8 cellular contexts compared by ENCODE assay signal in the genomic region with DNA sequence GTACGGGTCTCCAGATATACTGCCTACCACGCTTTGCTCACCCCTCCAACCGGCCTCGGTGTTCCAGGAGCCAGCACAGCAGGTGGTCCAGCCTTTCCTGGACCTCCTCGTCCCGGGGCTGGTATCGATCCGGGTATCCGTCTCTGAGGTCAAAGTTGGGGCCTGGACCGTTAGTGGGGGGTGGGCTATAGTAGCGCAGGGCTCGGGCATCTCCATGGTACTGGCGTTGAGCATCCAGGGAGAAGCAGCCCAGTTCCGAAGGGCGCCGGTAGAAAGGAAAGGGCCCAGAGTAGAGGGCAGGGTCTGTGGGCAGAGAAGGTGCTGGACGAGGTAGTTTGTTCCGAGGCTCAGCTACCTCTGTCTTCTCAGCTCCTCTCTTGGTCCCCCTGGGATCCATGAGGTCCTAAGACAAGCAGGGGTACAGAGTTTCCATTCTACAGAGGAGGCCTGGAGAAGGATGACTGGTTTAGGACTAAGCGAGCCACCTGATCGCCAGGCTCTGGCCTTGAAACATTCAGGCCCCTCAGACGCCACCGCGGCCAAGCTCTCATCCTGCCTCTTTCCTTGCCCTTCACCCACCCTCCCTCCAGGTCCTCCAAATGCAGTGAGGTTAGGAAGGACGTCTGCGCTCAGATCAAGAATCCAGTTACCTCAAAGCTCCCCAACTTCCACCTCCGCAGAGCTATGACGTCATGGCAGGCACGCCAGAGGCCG. TPM values are rescaled to one million over a fixed set of nuclear protein-coding genes. Genes with fewer than 3 reads are reported as not detected.
DNase-seq lines count a peak whose midpoint lies in the region; ATAC-seq, FAIRE-seq and TF ChIP-seq lines count a peak whose summit lies in the region.

No MANE protein-coding gene starts in this region.

- WGBS in HepG2 (ENCODE audit: low lambda C conversion rate), result 41% methylated on average over 29 of the region's 29 CpGs
- 27 to 33% methylated on average over 28 to 29 of the region's 29 CpGs for WGBS in thyroid gland, 2 donors

- peak overlapping the region; percentile 83 for H3K4me3 ChIP-seq in HEK293 (ENCODE audit: low read depth, low read length)
- peak overlapping the region; percentile 91 for H3K4me3 ChIP-seq in astrocyte of the spinal cord (ENCODE audit: low read depth, low read length)
- peak overlapping the region; percentile 73 to 94 (median 90) for H3K4me3 ChIP-seq in HepG2 (replicated peaks in 1 of 3; ENCODE audit: insufficient read depth in 1 of 3, low read depth in 2 of 3, low read length in 3 of 3)
- peak overlapping the region; percentile 38 to 91 (median 87) for H3K4me3 ChIP-seq in thyroid gland (replicated peaks in 1 of 3)

- in situ Hi-C loops in astrocyte of the spinal cord (cut with HindIII; ENCODE audit: low sequenced_read_pairs) (no loop called here), HepG2 (cut with HindIII; ENCODE audit: extremely low pct_ligation_motif_present, low pct_unique_long_range_greater_than_20kb) (no loop called here), KBM-7 (cut with MboI; ENCODE audit: low pct_unique_long_range_greater_than_20kb, low sequenced_read_pairs) (no loop called here)

- DNase-seq in astrocyte of the spinal cord (ENCODE audit: low read depth, low spot score), result peak; percentile 12
- DNase-seq in HepG2 (ENCODE audit: low spot score), result no peak
- peak in 1 of 2 donors; percentile 3 for DNase-seq in thyroid gland
- DNase-seq in SK-N-DZ (ENCODE audit: low spot score), result no peak
- no peak for DNase-seq in NK-92 treated with Interleukin-12 subunit alpha and Interleukin-12 subunit beta, amount 100 ng/mL, for 24 hours (lab: John Stamatoyannopoulos, UW)
- DNase-seq in KBM-7, result no peak

- CTCF ChIA-PET in HEK293 (lab: Yijun Ruan, JAX), result interaction anchor here (0.6 to 2.1 kb wide), 5 partner anchors 10 to 1787 kb away, joined by 3 to 10 read pairs (median 4); partner anchors contain the start of genes NELFE and SKIC2
- CTCF ChIA-PET in HepG2 (lab: Yijun Ruan, JAX; ENCODE audit: low intra/inter-chr PET ratio, low total read pairs), result no interaction called here

- TF ChIP-seq CTCF in 22Rv1 (IDR thresholded peaks at IDR 0.05) (no peak), HEK293 (tag by site-specific recombination; IDR thresholded peaks at IDR 0.05) (no peak), astrocyte of the spinal cord (IDR thresholded peaks at IDR 0.05; ENCODE audit: low read depth, low read length) (no peak), HepG2 (CRISPR knock-in tag; IDR thresholded peaks at IDR 0.05) (no peak), thyroid gland (IDR thresholded peaks at IDR 0.05) (no peak)

- TF ChIP-seq EP300 in HepG2 (IDR thresholded peaks at IDR 0.05; ENCODE audit: low read depth in 2 of 2, low read length in 2 of 2) (no peak), HepG2 (CRISPR knock-in tag; IDR thresholded peaks at IDR 0.05; ENCODE audit: borderline replicate concordance) (0 out of 2 replicates have a peak, but pooled peaks have one; percentile 9)

- peaks cover 3 to 50% of the 10 kb centered on the region in 2 experiments; a peak in 2 of 3 replicates for H3K36me3 ChIP-seq in HEK293 (ENCODE audit: control insufficient read depth in 2 of 2, insufficient read depth in 1 of 2, low read length in 2 of 2)
- peaks cover 26 to 41% of the 10 kb centered on the region in 2 experiments for H3K36me3 ChIP-seq in HepG2 (replicated peaks in 1 of 2; ENCODE audit: control insufficient read depth in 1 of 2, insufficient read depth in 2 of 2, low read length in 2 of 2)
- peaks cover 35 to 36% of the 10 kb centered on the region in 2 donors for H3K36me3 ChIP-seq in thyroid gland

- H3K9me3 ChIP-seq in HEK293 (ENCODE audit: control insufficient read depth, insufficient read depth, low read depth, low read length) (no peaks in the 10 kb centered on the region), HepG2 (ENCODE audit: low read length) (no peaks in the 10 kb centered on the region), thyroid gland (no peaks in the 10 kb centered on the region)

- TF ChIP-seq POLR2A in HepG2 (IDR thresholded peaks at IDR 0.05; ENCODE audit: insufficient read depth in 1 of 2, low read depth in 2 of 2, low read length in 2 of 2), result no peak; a peak in 2 of 4 replicates
- no peak for TF ChIP-seq POLR2A in thyroid gland (IDR thresholded peaks at IDR 0.05)

- H3K27me3 ChIP-seq in HepG2 (ENCODE audit: control insufficient read depth in 1 of 2, insufficient read depth in 2 of 2, low read length in 2 of 2) (no peaks in the 10 kb centered on the region; a peak in 1 of 5 replicates), thyroid gland (no peaks in the 10 kb centered on the region)

- peak overlapping the region; percentile 94 for H3K27ac ChIP-seq in 22Rv1
- H3K27ac ChIP-seq in HEK293 (ENCODE audit: extremely low read depth, low read depth, low read length), result peak overlapping the region; percentile 74
- H3K27ac ChIP-seq in HepG2 (ENCODE audit: extremely low read length, insufficient read depth, low read length), result peak overlapping the region; percentile 86
- H3K27ac ChIP-seq in thyroid gland, result peak overlapping the region; percentile 93 to 97 (median 97)

- intact Hi-C loops in HepG2 (cut with micrococcal nuclease; ENCODE audit: unreplicated experiment) (no loop called here), thyroid gland (cut with DNase I) (no loop called here)

- no peak overlapping the region for H2AFZ ChIP-seq in HepG2 (ENCODE audit: low read length)

- H3K9ac ChIP-seq in HepG2 (ENCODE audit: insufficient read depth, low read depth, low read length), result peak overlapping the region; percentile 88

- POLR2A ChIA-PET in HEK293 (lab: Yijun Ruan, JAX), result interaction anchor here (0.6 to 4.6 kb wide), 28 partner anchors 9 to 1000 kb away, joined by 3 to 64 read pairs (median 5); partner anchors contain the start of genes C6orf47, CLIC1, CSNK2B and EHMT2
- POLR2A ChIA-PET in HepG2 (lab: Yijun Ruan, JAX), result interaction anchor here (0.8 to 6.1 kb wide), 15 partner anchors 9 to 319 kb away, joined by 3 to 142 read pairs (median 8); partner anchors contain the start of genes BAG6, C2, CFB and EHMT2

- H3K4me1 ChIP-seq in HEK293 (ENCODE audit: control insufficient read depth, insufficient read depth, low read length), result peaks cover 5% of the 10 kb centered on the region
- peaks cover 32% of the 10 kb centered on the region for H3K4me1 ChIP-seq in HepG2 (ENCODE audit: insufficient read depth, low read length)
- H3K4me1 ChIP-seq in thyroid gland, result peaks cover 12 to 18% of the 10 kb centered on the region in 2 donors

- peaks cover 21% of the 10 kb centered on the region for H3K79me2 ChIP-seq in HepG2 (ENCODE audit: insufficient read depth, low read length)

- peak; percentile 6 for ATAC-seq in HepG2

- TF ChIP-seq RAD21 in HepG2 (CRISPR knock-in tag; IDR thresholded peaks at IDR 0.05), result no peak

- BruUV-seq in HepG2 (replicated peaks; lab: Mats Ljungman, UMichigan), result TSS peak; percentile 84

- peak; percentile 8 for FAIRE-seq in HepG2 (lab: Jason Lieb, UNC)

- peak overlapping the region; percentile 99 for H3K4me2 ChIP-seq in HepG2 (ENCODE audit: low read depth, low read length)

- H4K20me1 ChIP-seq in HepG2 (ENCODE audit: insufficient read depth, low read length), result no peaks in the 10 kb centered on the region

RNA-seq across cellular contexts. Expression of gene DXO, which starts 0.5 kb away (rescaled TPM):
- total RNA-seq in HepG2 (2016; rRNA removed; fragmentation: Illumina TruSeq; extraction: Trizol), result 10.8 and 18.6 TPM in 2 replicates
- 9.0 and 14.9 TPM in 2 replicates for total RNA-seq in HepG2 (2016; cell fraction: cytosol; rRNA removed; fragmentation: Illumina TruSeq; extraction: Trizol; ENCODE audit: low read depth)
- 12.3 and 16.4 TPM in 2 replicates for total RNA-seq in HepG2 (2016; cell fraction: insoluble cytoplasmic fraction; rRNA removed; fragmentation: Illumina TruSeq; extraction: Trizol)
- 10.9 and 16.6 TPM in 2 replicates for total RNA-seq in HepG2 (2016; cell fraction: membrane; rRNA removed; fragmentation: Illumina TruSeq; extraction: Trizol)
- 17.8 and 22.3 TPM in 2 replicates for total RNA-seq in HepG2 (2016; cell fraction: nucleus; rRNA removed; fragmentation: Illumina TruSeq; extraction: Trizol)
- polyA plus RNA-seq in HepG2 (2011; rRNA removed), result 26.2 and 28.9 TPM in 2 replicates
- polyA plus RNA-seq in HepG2 (2011; cell fraction: cytosol; rRNA removed), result 17.8 and 24.8 TPM in 2 replicates
- 145 and 157 TPM in 2 replicates for polyA plus RNA-seq in HepG2 (2011; cell fraction: nucleus; rRNA removed)
- 16.4 and 25.9 TPM in 2 replicates for polyA plus RNA-seq in HepG2 (2012)
- 12.5 and 17.3 TPM in 2 replicates for polyA plus RNA-seq in HepG2 (2016; cell fraction: cytosol; fragmentation: Illumina TruSeq; extraction: Trizol; ENCODE audit: low read depth)
- polyA plus RNA-seq in HepG2 (2016; cell fraction: insoluble cytoplasmic fraction; fragmentation: Illumina TruSeq; extraction: Trizol; ENCODE audit: low read depth), result 16.7 and 17.2 TPM in 2 replicates
- polyA plus RNA-seq in HepG2 (2016; cell fraction: membrane; fragmentation: Illumina TruSeq; extraction: Trizol; ENCODE audit: low read depth), result 14.6 and 18.4 TPM in 2 replicates
- 53.7 and 55.2 TPM in 2 replicates for polyA plus RNA-seq in HepG2 (2016; cell fraction: nucleus; fragmentation: Illumina TruSeq; extraction: Trizol; ENCODE audit: insufficient read depth, low read depth)
- polyA minus RNA-seq in HepG2 (2011; rRNA and poly(A)+ RNA removed; ENCODE audit: low replicate concordance), result 43.0 TPM in 2 replicates
- 10.4 TPM in 2 replicates for polyA minus RNA-seq in HepG2 (2011; cell fraction: cytosol; rRNA and poly(A)+ RNA removed)
- 34.1 and 38.2 TPM in 2 replicates for polyA minus RNA-seq in HepG2 (2011; cell fraction: nucleus; rRNA and poly(A)+ RNA removed)
- 10 to 100 TPM; 21.3 to 36.4 (median 33.9) TPM for total RNA-seq in thyroid gland
- 27.3 and 29.7 TPM in 2 replicates for polyA plus RNA-seq in SK-N-DZ (2014; cell fraction: cytosol; rRNA removed)
- polyA plus RNA-seq in SK-N-DZ (2014; cell fraction: nucleus; rRNA removed), result 109 and 119 TPM in 2 replicates

RNA-seq across cellular contexts. Expression of gene C4A, which starts 10.4 kb away (rescaled TPM):
- 73.0 and 165 TPM in 2 replicates for total RNA-seq in HepG2 (2016; rRNA removed; fragmentation: Illumina TruSeq; extraction: Trizol)
- total RNA-seq in HepG2 (2016; cell fraction: cytosol; rRNA removed; fragmentation: Illumina TruSeq; extraction: Trizol; ENCODE audit: low read depth), result 12.9 and 15.6 TPM in 2 replicates
- 48.4 and 166 TPM in 2 replicates for total RNA-seq in HepG2 (2016; cell fraction: insoluble cytoplasmic fraction; rRNA removed; fragmentation: Illumina TruSeq; extraction: Trizol)
- 23.4 and 27.0 TPM in 2 replicates for total RNA-seq in HepG2 (2016; cell fraction: membrane; rRNA removed; fragmentation: Illumina TruSeq; extraction: Trizol)
- 212 and 258 TPM in 2 replicates for total RNA-seq in HepG2 (2016; cell fraction: nucleus; rRNA removed; fragmentation: Illumina TruSeq; extraction: Trizol)
- polyA plus RNA-seq in HepG2 (2011; rRNA removed), result 478 and 755 TPM in 2 replicates
- 352 and 505 TPM in 2 replicates for polyA plus RNA-seq in HepG2 (2011; cell fraction: cytosol; rRNA removed)
- polyA plus RNA-seq in HepG2 (2011; cell fraction: nucleus; rRNA removed), result 1,207 and 1,448 TPM in 2 replicates
- polyA plus RNA-seq in HepG2 (2012), result 360 and 704 TPM in 2 replicates
- polyA plus RNA-seq in HepG2 (2016; cell fraction: cytosol; fragmentation: Illumina TruSeq; extraction: Trizol; ENCODE audit: low read depth), result 15.2 and 17.1 TPM in 2 replicates
- polyA plus RNA-seq in HepG2 (2016; cell fraction: insoluble cytoplasmic fraction; fragmentation: Illumina TruSeq; extraction: Trizol; ENCODE audit: low read depth), result 70.0 and 102 TPM in 2 replicates
- polyA plus RNA-seq in HepG2 (2016; cell fraction: membrane; fragmentation: Illumina TruSeq; extraction: Trizol; ENCODE audit: low read depth), result 17.2 and 22.6 TPM in 2 replicates
- polyA plus RNA-seq in HepG2 (2016; cell fraction: nucleus; fragmentation: Illumina TruSeq; extraction: Trizol; ENCODE audit: insufficient read depth, low read depth), result 542 and 543 TPM in 2 replicates
- polyA minus RNA-seq in HepG2 (2011; rRNA and poly(A)+ RNA removed; ENCODE audit: low replicate concordance), result 4.0 and 407 TPM in 2 replicates
- 168 and 210 TPM in 2 replicates for polyA minus RNA-seq in HepG2 (2011; cell fraction: cytosol; rRNA and poly(A)+ RNA removed)
- 349 and 437 TPM in 2 replicates for polyA minus RNA-seq in HepG2 (2011; cell fraction: nucleus; rRNA and poly(A)+ RNA removed)
- 100 to 1,000 TPM; 181 to 401 (median 227) TPM for total RNA-seq in thyroid gland
- polyA plus RNA-seq in SK-N-DZ (2014; cell fraction: cytosol; rRNA removed), result 1.6 and 5.1 TPM in 2 replicates
- polyA plus RNA-seq in SK-N-DZ (2014; cell fraction: nucleus; rRNA removed), result 31.0 and 34.1 TPM in 2 replicates

RNA-seq across cellular contexts. Expression of gene SKIC2, which starts 12.5 kb away (rescaled TPM):
- total RNA-seq in HepG2 (2016; rRNA removed; fragmentation: Illumina TruSeq; extraction: Trizol) (59.7 and 67.1 TPM in 2 replicates), thyroid gland (10 to 100 TPM; 35.1 to 47.1 (median 39.4) TPM)
- 7.6 and 9.8 TPM in 2 replicates for total RNA-seq in HepG2 (2016; cell fraction: cytosol; rRNA removed; fragmentation: Illumina TruSeq; extraction: Trizol; ENCODE audit: low read depth)
- 53.4 and 70.9 TPM in 2 replicates for total RNA-seq in HepG2 (2016; cell fraction: insoluble cytoplasmic fraction; rRNA removed; fragmentation: Illumina TruSeq; extraction: Trizol)
- 13.4 and 14.4 TPM in 2 replicates for total RNA-seq in HepG2 (2016; cell fraction: membrane; rRNA removed; fragmentation: Illumina TruSeq; extraction: Trizol)
- 77.4 and 85.4 TPM in 2 replicates for total RNA-seq in HepG2 (2016; cell fraction: nucleus; rRNA removed; fragmentation: Illumina TruSeq; extraction: Trizol)
- 68.4 and 76.1 TPM in 2 replicates for polyA plus RNA-seq in HepG2 (2011; rRNA removed)
- polyA plus RNA-seq in HepG2 (2011; cell fraction: cytosol; rRNA removed), result 18.2 and 29.4 TPM in 2 replicates
- polyA plus RNA-seq in HepG2 (2011; cell fraction: nucleus; rRNA removed), result 625 and 693 TPM in 2 replicates
- polyA plus RNA-seq in HepG2 (2012), result 56.2 and 67.8 TPM in 2 replicates
- polyA plus RNA-seq in HepG2 (2016; cell fraction: cytosol; fragmentation: Illumina TruSeq; extraction: Trizol; ENCODE audit: low read depth), result 4.6 and 5.9 TPM in 2 replicates
- polyA plus RNA-seq in HepG2 (2016; cell fraction: insoluble cytoplasmic fraction; fragmentation: Illumina TruSeq; extraction: Trizol; ENCODE audit: low read depth), result 42.8 and 43.4 TPM in 2 replicates
- polyA plus RNA-seq in HepG2 (2016; cell fraction: membrane; fragmentation: Illumina TruSeq; extraction: Trizol; ENCODE audit: low read depth), result 9.6 and 10.0 TPM in 2 replicates
- polyA plus RNA-seq in HepG2 (2016; cell fraction: nucleus; fragmentation: Illumina TruSeq; extraction: Trizol; ENCODE audit: insufficient read depth, low read depth), result 189 and 193 TPM in 2 replicates
- 100 and 116 TPM in 2 replicates for polyA minus RNA-seq in HepG2 (2011; rRNA and poly(A)+ RNA removed; ENCODE audit: low replicate concordance)
- 33.1 and 33.7 TPM in 2 replicates for polyA minus RNA-seq in HepG2 (2011; cell fraction: cytosol; rRNA and poly(A)+ RNA removed)
- 135 and 162 TPM in 2 replicates for polyA minus RNA-seq in HepG2 (2011; cell fraction: nucleus; rRNA and poly(A)+ RNA removed)
- polyA plus RNA-seq in SK-N-DZ (2014; cell fraction: cytosol; rRNA removed), result 31.3 and 31.4 TPM in 2 replicates
- 195 and 266 TPM in 2 replicates for polyA plus RNA-seq in SK-N-DZ (2014; cell fraction: nucleus; rRNA removed)

RNA-seq across cellular contexts. Expression of gene NELFE, which starts 12.7 kb away (rescaled TPM):
- total RNA-seq in HepG2 (2016; rRNA removed; fragmentation: Illumina TruSeq; extraction: Trizol), result 69.8 and 80.4 TPM in 2 replicates
- total RNA-seq in HepG2 (2016; cell fraction: cytosol; rRNA removed; fragmentation: Illumina TruSeq; extraction: Trizol; ENCODE audit: low read depth), result 16.4 and 17.3 TPM in 2 replicates
- 74.0 and 80.6 TPM in 2 replicates for total RNA-seq in HepG2 (2016; cell fraction: insoluble cytoplasmic fraction; rRNA removed; fragmentation: Illumina TruSeq; extraction: Trizol)
- total RNA-seq in HepG2 (2016; cell fraction: membrane; rRNA removed; fragmentation: Illumina TruSeq; extraction: Trizol), result 26.9 and 28.4 TPM in 2 replicates
- total RNA-seq in HepG2 (2016; cell fraction: nucleus; rRNA removed; fragmentation: Illumina TruSeq; extraction: Trizol), result 42.0 and 51.8 TPM in 2 replicates
- 51.3 and 57.3 TPM in 2 replicates for polyA plus RNA-seq in HepG2 (2011; rRNA removed)
- 47.6 and 49.7 TPM in 2 replicates for polyA plus RNA-seq in HepG2 (2011; cell fraction: cytosol; rRNA removed)
- polyA plus RNA-seq in HepG2 (2011; cell fraction: nucleus; rRNA removed), result 88.2 and 90.6 TPM in 2 replicates
- 44.8 and 55.5 TPM in 2 replicates for polyA plus RNA-seq in HepG2 (2012)
- 23.1 and 27.4 TPM in 2 replicates for polyA plus RNA-seq in HepG2 (2016; cell fraction: cytosol; fragmentation: Illumina TruSeq; extraction: Trizol; ENCODE audit: low read depth)
- polyA plus RNA-seq in HepG2 (2016; cell fraction: insoluble cytoplasmic fraction; fragmentation: Illumina TruSeq; extraction: Trizol; ENCODE audit: low read depth), result 108 and 114 TPM in 2 replicates
- polyA plus RNA-seq in HepG2 (2016; cell fraction: membrane; fragmentation: Illumina TruSeq; extraction: Trizol; ENCODE audit: low read depth), result 26.7 and 29.7 TPM in 2 replicates
- polyA plus RNA-seq in HepG2 (2016; cell fraction: nucleus; fragmentation: Illumina TruSeq; extraction: Trizol; ENCODE audit: insufficient read depth, low read depth), result 92.2 and 97.8 TPM in 2 replicates
- 21.2 and 60.8 TPM in 2 replicates for polyA minus RNA-seq in HepG2 (2011; rRNA and poly(A)+ RNA removed; ENCODE audit: low replicate concordance)
- 19.5 and 20.9 TPM in 2 replicates for polyA minus RNA-seq in HepG2 (2011; cell fraction: cytosol; rRNA and poly(A)+ RNA removed)
- 23.2 and 28.1 TPM in 2 replicates for polyA minus RNA-seq in HepG2 (2011; cell fraction: nucleus; rRNA and poly(A)+ RNA removed)
- 100 to 1,000 TPM in 3 of 4 donors, 10 to 100 TPM in 1; 83.2 to 114 (median 106) TPM for total RNA-seq in thyroid gland
- polyA plus RNA-seq in SK-N-DZ (2014; cell fraction: cytosol; rRNA removed), result 146 and 170 TPM in 2 replicates
- polyA plus RNA-seq in SK-N-DZ (2014; cell fraction: nucleus; rRNA removed), result 120 and 128 TPM in 2 replicates

RNA-seq across cellular contexts. Expression of gene CFB, which starts 25.5 kb away (rescaled TPM):
- 71.1 and 171 TPM in 2 replicates for total RNA-seq in HepG2 (2016; rRNA removed; fragmentation: Illumina TruSeq; extraction: Trizol)
- total RNA-seq in HepG2 (2016; cell fraction: cytosol; rRNA removed; fragmentation: Illumina TruSeq; extraction: Trizol; ENCODE audit: low read depth), result 36.8 and 37.7 TPM in 2 replicates
- total RNA-seq in HepG2 (2016; cell fraction: insoluble cytoplasmic fraction; rRNA removed; fragmentation: Illumina TruSeq; extraction: Trizol), result 65.1 and 180 TPM in 2 replicates
- total RNA-seq in HepG2 (2016; cell fraction: membrane; rRNA removed; fragmentation: Illumina TruSeq; extraction: Trizol), result 37.5 and 44.4 TPM in 2 replicates
- 202 and 235 TPM in 2 replicates for total RNA-seq in HepG2 (2016; cell fraction: nucleus; rRNA removed; fragmentation: Illumina TruSeq; extraction: Trizol)
- 513 and 772 TPM in 2 replicates for polyA plus RNA-seq in HepG2 (2011; rRNA removed)
- 355 and 506 TPM in 2 replicates for polyA plus RNA-seq in HepG2 (2011; cell fraction: cytosol; rRNA removed)
- polyA plus RNA-seq in HepG2 (2011; cell fraction: nucleus; rRNA removed), result 3,065 and 3,175 TPM in 2 replicates
- polyA plus RNA-seq in HepG2 (2012), result 460 and 611 TPM in 2 replicates
- 25.3 and 27.9 TPM in 2 replicates for polyA plus RNA-seq in HepG2 (2016; cell fraction: cytosol; fragmentation: Illumina TruSeq; extraction: Trizol; ENCODE audit: low read depth)
- 66.3 and 72.4 TPM in 2 replicates for polyA plus RNA-seq in HepG2 (2016; cell fraction: insoluble cytoplasmic fraction; fragmentation: Illumina TruSeq; extraction: Trizol; ENCODE audit: low read depth)
- polyA plus RNA-seq in HepG2 (2016; cell fraction: membrane; fragmentation: Illumina TruSeq; extraction: Trizol; ENCODE audit: low read depth), result 31.9 and 32.4 TPM in 2 replicates
- polyA plus RNA-seq in HepG2 (2016; cell fraction: nucleus; fragmentation: Illumina TruSeq; extraction: Trizol; ENCODE audit: insufficient read depth, low read depth), result 450 and 455 TPM in 2 replicates
- polyA minus RNA-seq in HepG2 (2011; rRNA and poly(A)+ RNA removed; ENCODE audit: low replicate concordance), result 88.1 and 583 TPM in 2 replicates
- 179 and 284 TPM in 2 replicates for polyA minus RNA-seq in HepG2 (2011; cell fraction: cytosol; rRNA and poly(A)+ RNA removed)
- polyA minus RNA-seq in HepG2 (2011; cell fraction: nucleus; rRNA and poly(A)+ RNA removed), result 584 and 876 TPM in 2 replicates
- 10 to 100 TPM; 10.5 to 36.7 (median 16.4) TPM for total RNA-seq in thyroid gland
- polyA plus RNA-seq in SK-N-DZ (2014; cell fraction: cytosol; rRNA removed), result not detected in 2 replicates
- polyA plus RNA-seq in SK-N-DZ (2014; cell fraction: nucleus; rRNA removed), result 0.42 TPM in 1 of 2 replicates, not detected in the other
